24 cellular contexts compared by ENCODE assay signal in genomic region chr1:104923075-104923474, GRCh38.
"Had no signal": no experiment of that assay in that cellular context is flagged by ENCODE, and none has a peak within 500 bp of the region (broad histone marks: within the 10 kb centered on the region; RNA-seq: fewer than 3 reads in every experiment).

No MANE protein-coding gene starts in this region.

- H3K36me3 ChIP-seq: neural progenitor cell, ovary, right lobe of liver, sigmoid colon, stomach, thoracic aorta, thyroid gland, tibial nerve, upper lobe of left lung, vagina had no signal

- H3K27ac ChIP-seq: neural progenitor cell, ovary, parathyroid adenoma, psoas muscle, right lobe of liver, sigmoid colon, stomach, thoracic aorta, thyroid gland, tibial nerve, upper lobe of left lung, vagina had no signal

- H3K27me3 ChIP-seq: neural progenitor cell, ovary, right lobe of liver, sigmoid colon, stomach, thyroid gland, tibial nerve, upper lobe of left lung, vagina had no signal

- H3K9ac ChIP-seq: neural progenitor cell, parathyroid adenoma had no signal

- H3K4me3 ChIP-seq: neural progenitor cell, ovary, psoas muscle, right lobe of liver, sigmoid colon, stomach, thoracic aorta, thyroid gland, tibial nerve, upper lobe of left lung, vagina had no signal

- DNase-seq: occipital lobe; ovary; posterior cingulate gyrus; psoas muscle; right cardiac atrium; right lobe of liver; sigmoid colon; small intestine; stimulated activated CD4-positive, alpha-beta T cell treated with anti-CD3 and anti-CD28 coated beads, Interleukin-15, amount 100 ng/mL, for 24 hours; stimulated activated CD4-positive, alpha-beta T cell treated with anti-CD3 and anti-CD28 coated beads, Interleukin-2, amount 100 ng/mL, for 24 hours; stimulated activated CD4-positive, alpha-beta T cell treated with anti-CD3 and anti-CD28 coated beads, Interleukin-2, amount 100 ng/mL, for 48 hours; stimulated activated CD4-positive, alpha-beta T cell treated with anti-CD3 and anti-CD28 coated beads, Interleukin-4, amount 100 ng/mL, for 24 hours; stimulated activated naive B cell treated with anti-CD40 and anti-IgM and Interleukin-4, amounts not matched to agents 10 μg/mL and 1 μg/mL and 100 μg/mL, for 72 hours; stimulated activated naive CD4-positive, alpha-beta T cell treated with Interleukin-2 at 50 U/mL for 16 hours; stomach; thyroid gland; trophoblast cell; upper lobe of left lung had no signal

- H3K9me3 ChIP-seq: ovary, psoas muscle, right lobe of liver, sigmoid colon, stomach, thoracic aorta, thyroid gland, tibial nerve, upper lobe of left lung, vagina had no signal

- H2AFZ ChIP-seq: neural progenitor cell, parathyroid adenoma had no signal

- ATAC-seq: psoas muscle; right cardiac atrium; right lobe of liver; stimulated activated effector memory CD8-positive, alpha-beta T cell treated with anti-CD3 and anti-CD28 coated beads, Interleukin-12 subunit alpha, Interleukin-12 subunit beta, amount 100 ng/mL, for 72 hours; stimulated activated naive B cell treated with anti-CD40 and anti-IgM and Interleukin-4, amounts not matched to agents 10 μg/mL and 1 μg/mL and 100 μg/mL, for 72 hours had no signal

- H3K79me2 ChIP-seq: parathyroid adenoma had no signal

- H3K4me2 ChIP-seq: neural progenitor cell had no signal

- H3K4me1 ChIP-seq: neural progenitor cell, parathyroid adenoma, psoas muscle, right lobe of liver, sigmoid colon, stomach, thyroid gland, tibial nerve, upper lobe of left lung, vagina had no signal
